Comparison of ENCODE assay signal across 29 cellular contexts in the genomic region with DNA sequence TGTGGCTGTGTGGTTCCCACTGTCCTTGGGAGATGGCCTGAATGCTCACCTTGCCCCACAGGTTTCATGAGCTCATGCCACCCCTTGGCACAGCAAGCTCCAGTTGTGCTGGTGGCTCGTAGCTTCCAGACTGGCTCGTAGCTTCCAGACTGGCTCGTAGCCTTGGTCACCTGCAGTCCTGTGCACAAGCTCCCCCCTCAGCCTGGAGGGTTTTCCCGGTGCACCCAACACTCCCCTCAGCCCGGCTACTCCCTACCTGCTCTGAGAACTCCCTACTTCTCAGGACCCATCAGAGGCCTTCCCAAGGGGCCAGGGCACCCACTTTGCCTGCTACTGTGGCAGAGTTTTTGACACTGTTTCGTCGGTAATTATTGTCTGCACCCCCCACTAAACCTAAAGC.
"Had no signal": no experiment of that assay in that cellular context is flagged by ENCODE, and none has a peak within 500 bp of the region (broad histone marks: within the 10 kb centered on the region; RNA-seq: fewer than 3 reads in every experiment).

No MANE protein-coding gene starts in this region.

- H3K4me1 ChIP-seq: body of pancreas, breast epithelium had no signal

- H3K27ac ChIP-seq: body of pancreas, brain microvascular endothelial cell, breast epithelium, WERI-Rb-1 had no signal

- H3K9me3 ChIP-seq: body of pancreas had no signal

- DNase-seq: activated CD4-positive, alpha-beta memory T cell treated with anti-CD3 and anti-CD28 coated beads, Interleukin-2, amount 10 ng/mL, durations not matched to agents 7 days and 5 days; activated CD4-positive, alpha-beta T cell treated with anti-CD3 and anti-CD28 coated beads for 1 hour; activated CD4-positive, alpha-beta T cell treated with anti-CD3 and anti-CD28 coated beads for 36 hours; activated CD4-positive, alpha-beta T cell treated with anti-CD3 and anti-CD28 coated beads for 48 hours; activated CD4-positive, alpha-beta T cell treated with anti-CD3 and anti-CD28 coated beads, Interleukin-2, amount 10 ng/mL, durations not matched to agents 7 days and 5 days; activated CD4-positive, alpha-beta T cell treated with anti-CD3 and anti-CD28 coated beads, Interleukin-2, amount 50 U/mL, for 48 hours; activated CD4-positive, CD25-positive, alpha-beta regulatory T cell; activated CD8-positive, alpha-beta memory T cell treated with anti-CD3 and anti-CD28 coated beads for 24 hours; activated CD8-positive, alpha-beta memory T cell treated with anti-CD3 and anti-CD28 coated beads, Interleukin-2, amount 10 ng/mL, durations not matched to agents 7 days and 5 days; activated CD8-positive, alpha-beta memory T cell treated with anti-CD3 and anti-CD28 coated beads, Interleukin-2, amount 50 U/mL, for 48 hours; activated CD8-positive, alpha-beta T cell treated with anti-CD3 and anti-CD28 coated beads, Interleukin-2, amount 10 ng/mL, durations not matched to agents 7 days and 5 days; activated effector memory CD4-positive, alpha-beta T cell treated with Interleukin-2 at 50 U/mL for 16 hours; activated gamma-delta T cell; activated naive CD4-positive, alpha-beta T cell treated with anti-CD3 and anti-CD28 coated beads, Interleukin-2, amount 10 ng/mL, durations not matched to agents 7 days and 5 days; activated naive CD4-positive, alpha-beta T cell treated with Interleukin-2 at 50 U/mL for 16 hours; activated naive CD8-positive, alpha-beta T cell treated with anti-CD3 and anti-CD28 coated beads, Interleukin-2, amount 10 ng/mL, durations not matched to agents 7 days and 5 days; activated naive CD8-positive, alpha-beta T cell treated with anti-CD3 and anti-CD28 coated beads, Interleukin-2, amount 50 U/mL, for 24 hours; activated T-cell treated with anti-CD3 and anti-CD28 coated beads, Interleukin-2, amount 50 U/mL, for 24 hours; activated T-cell treated with anti-CD3 and anti-CD28 coated beads, Interleukin-2, amount 50 U/mL, for 48 hours; amygdala; body of pancreas; brain microvascular endothelial cell; central memory CD4-positive, alpha-beta T cell; T-helper 1 cell; T-helper 2 cell; T-helper 9 cell; WERI-Rb-1 had no signal

- H3K36me3 ChIP-seq: brain microvascular endothelial cell, breast epithelium, WERI-Rb-1 had no signal

- H3K4me3 ChIP-seq: body of pancreas, breast epithelium had no signal

- FAIRE-seq: astrocyte had no signal
